In the genomic region with DNA sequence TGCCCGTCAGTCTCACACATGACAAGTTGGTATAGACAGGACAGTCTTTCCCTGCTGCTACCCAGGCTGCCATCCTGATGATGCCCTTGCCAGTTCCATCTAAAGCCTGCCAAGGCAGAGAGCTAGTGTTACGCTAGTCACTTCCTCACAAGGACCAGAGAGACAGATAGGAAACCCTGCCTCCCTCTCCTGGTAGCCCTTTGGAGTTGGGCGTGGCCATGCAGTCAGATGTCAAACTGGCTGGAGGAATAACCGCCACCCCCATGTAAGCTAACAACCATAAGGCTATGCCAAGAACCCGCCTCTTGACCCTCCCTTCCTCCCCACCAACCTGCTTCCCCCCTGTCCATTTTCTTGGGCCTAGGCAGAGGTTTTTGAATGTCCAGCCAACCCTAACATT, we compare ENCODE assay signal across 1 cellular context.
TF ChIP-seq lines count a peak whose summit lies in the region.

No MANE protein-coding gene starts in this region.

TF ChIP-seq in WTC11, 78 proteins besides CTCF, POLR2A, EP300 and RAD21 (continued from another document):
- no peak for TF ChIP-seq USF1 (CRISPR knock-in tag; IDR thresholded peaks at IDR 0.05)
